ENCODE assay signal across 27 cellular contexts in the genomic region with DNA sequence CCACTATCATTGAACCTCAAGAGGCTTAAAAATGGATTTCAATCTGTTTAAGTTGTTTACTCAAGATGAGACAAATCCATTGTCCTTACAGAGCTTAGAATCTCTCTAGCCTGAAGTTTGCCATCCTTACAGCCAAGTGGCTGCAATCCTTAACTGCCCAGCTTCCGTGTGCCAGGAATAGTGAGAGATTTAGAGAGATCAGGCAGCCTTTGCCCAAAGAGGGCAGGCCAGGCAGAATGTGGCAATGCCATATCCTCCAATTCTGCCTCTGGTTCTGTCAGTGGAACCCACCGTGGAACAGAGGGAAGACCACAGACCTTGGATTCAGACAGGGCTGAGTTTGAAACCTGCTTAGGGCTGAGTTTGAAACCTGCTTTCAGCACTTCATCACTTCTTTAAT.
"Had no signal": no experiment of that assay in that cellular context is flagged by ENCODE, and none has a peak within 500 bp of the region (broad histone marks: within the 10 kb centered on the region; RNA-seq: fewer than 3 reads in every experiment).

No MANE protein-coding gene starts in this region.

- H3K4me1 Mint-ChIP-seq: naive B cell; stimulated activated naive B cell treated with anti-CD40 and anti-IgM and Interleukin-4, amounts not matched to agents 10 μg/mL and 1 μg/mL and 100 μg/mL, for 72 hours had no signal

- H3K4me3 Mint-ChIP-seq: dendritic cell treated with granulocyte-macrophage colony-stimulating factor and Interleukin-4, amounts not matched to agents 40 ng/mL and 50 ng/mL, for 4 days; endodermal cell; mesothelial cell of epicardium; naive B cell; natural killer cell treated with Interleukin-12 subunit alpha and Interleukin-12 subunit beta and Interleukin-15 and Interleukin-18, amount 100 ng/mL, for 72 hours; neural crest cell; stimulated activated naive B cell treated with anti-CD40 and anti-IgM and Interleukin-4, amounts not matched to agents 10 μg/mL and 1 μg/mL and 100 μg/mL, for 72 hours; stimulated activated naive CD8-positive, alpha-beta T cell treated with anti-CD3 and anti-CD28 coated beads, Interleukin-15, Interleukin-2, amounts not matched to agents 100 ng/mL and 50 ng/mL, for 24 hours had no signal

- DNase-seq: effector CD8-positive, alpha-beta T cell; endodermal cell; foreskin keratinocyte; heart left ventricle; kidney; left lung; mesenchymal stem cell; mucosa of descending colon; naive B cell; pancreas; right lobe of liver; small intestine; stimulated activated CD4-positive, alpha-beta T cell treated with anti-CD3 and anti-CD28 coated beads, Interleukin-15, amount 100 ng/mL, for 24 hours; stimulated activated CD4-positive, alpha-beta T cell treated with anti-CD3 and anti-CD28 coated beads, Interleukin-2, amount 100 ng/mL, for 48 hours; stimulated activated naive B cell treated with anti-CD40 and anti-IgM and Interleukin-4, amounts not matched to agents 10 μg/mL and 1 μg/mL and 100 μg/mL, for 72 hours; upper lobe of left lung had no signal

- H2AFZ ChIP-seq: hepatocyte had no signal

- H3K9me3 Mint-ChIP-seq: dendritic cell treated with granulocyte-macrophage colony-stimulating factor and Interleukin-4, amounts not matched to agents 40 ng/mL and 50 ng/mL, for 4 days; endodermal cell; mesothelial cell of epicardium; natural killer cell treated with Interleukin-12 subunit alpha and Interleukin-12 subunit beta and Interleukin-15 and Interleukin-18, amount 100 ng/mL, for 72 hours; stimulated activated naive B cell treated with anti-CD40 and anti-IgM and Interleukin-4, amounts not matched to agents 10 μg/mL and 1 μg/mL and 100 μg/mL, for 72 hours; stimulated activated naive CD8-positive, alpha-beta T cell treated with anti-CD3 and anti-CD28 coated beads, Interleukin-15, Interleukin-2, amounts not matched to agents 100 ng/mL and 50 ng/mL, for 24 hours had no signal

- H3K27ac ChIP-seq: epithelial cell of prostate, foreskin keratinocyte, gastroesophageal sphincter, heart left ventricle, hepatocyte, left lung, neutrophil, pancreas, right lobe of liver, thoracic aorta, tibial nerve, upper lobe of left lung had no signal

- H3K27me3 Mint-ChIP-seq: dendritic cell treated with granulocyte-macrophage colony-stimulating factor and Interleukin-4, amounts not matched to agents 40 ng/mL and 50 ng/mL, for 4 days; stimulated activated naive B cell treated with anti-CD40 and anti-IgM and Interleukin-4, amounts not matched to agents 10 μg/mL and 1 μg/mL and 100 μg/mL, for 72 hours had no signal

- H3K36me3 ChIP-seq: gastroesophageal sphincter, heart left ventricle, left lung, neutrophil, pancreas, right lobe of liver, thoracic aorta, tibial nerve, upper lobe of left lung had no signal

- H3K27ac Mint-ChIP-seq: dendritic cell treated with granulocyte-macrophage colony-stimulating factor and Interleukin-4, amounts not matched to agents 40 ng/mL and 50 ng/mL, for 4 days; endodermal cell; mesothelial cell of epicardium; naive B cell; natural killer cell treated with Interleukin-12 subunit alpha and Interleukin-12 subunit beta and Interleukin-15 and Interleukin-18, amount 100 ng/mL, for 72 hours; stimulated activated naive B cell treated with anti-CD40 and anti-IgM and Interleukin-4, amounts not matched to agents 10 μg/mL and 1 μg/mL and 100 μg/mL, for 72 hours; stimulated activated naive CD8-positive, alpha-beta T cell treated with anti-CD3 and anti-CD28 coated beads, Interleukin-15, Interleukin-2, amounts not matched to agents 100 ng/mL and 50 ng/mL, for 24 hours had no signal

- H3K36me3 Mint-ChIP-seq: mesothelial cell of epicardium; naive B cell; natural killer cell treated with Interleukin-12 subunit alpha and Interleukin-12 subunit beta and Interleukin-15 and Interleukin-18, amount 100 ng/mL, for 72 hours; stimulated activated naive B cell treated with anti-CD40 and anti-IgM and Interleukin-4, amounts not matched to agents 10 μg/mL and 1 μg/mL and 100 μg/mL, for 72 hours had no signal

- H3K27me3 ChIP-seq: gastroesophageal sphincter, hepatocyte, left lung, neutrophil, pancreas, right lobe of liver, tibial nerve, upper lobe of left lung had no signal

- H3K4me2 ChIP-seq: hepatocyte had no signal

- H3K4me1 ChIP-seq: foreskin keratinocyte, gastroesophageal sphincter, left lung, pancreas, tibial nerve had no signal

- ATAC-seq: foreskin keratinocyte; gastroesophageal sphincter; heart left ventricle; mucosa of descending colon; natural killer cell treated with Interleukin-12 subunit alpha and Interleukin-12 subunit beta and Interleukin-15 and Interleukin-18, amount 100 ng/mL, for 72 hours; pancreas; stimulated activated naive B cell treated with anti-CD40 and anti-IgM and Interleukin-4, amounts not matched to agents 10 μg/mL and 1 μg/mL and 100 μg/mL, for 72 hours had no signal

- H3K4me3 ChIP-seq: gastroesophageal sphincter, heart left ventricle, hepatocyte, left lung, mucosa of descending colon, pancreas, right lobe of liver, thoracic aorta, tibial nerve, upper lobe of left lung had no signal

- H3K79me2 ChIP-seq: hepatocyte had no signal
